8 cellular contexts compared by ENCODE assay signal in the genomic region with DNA sequence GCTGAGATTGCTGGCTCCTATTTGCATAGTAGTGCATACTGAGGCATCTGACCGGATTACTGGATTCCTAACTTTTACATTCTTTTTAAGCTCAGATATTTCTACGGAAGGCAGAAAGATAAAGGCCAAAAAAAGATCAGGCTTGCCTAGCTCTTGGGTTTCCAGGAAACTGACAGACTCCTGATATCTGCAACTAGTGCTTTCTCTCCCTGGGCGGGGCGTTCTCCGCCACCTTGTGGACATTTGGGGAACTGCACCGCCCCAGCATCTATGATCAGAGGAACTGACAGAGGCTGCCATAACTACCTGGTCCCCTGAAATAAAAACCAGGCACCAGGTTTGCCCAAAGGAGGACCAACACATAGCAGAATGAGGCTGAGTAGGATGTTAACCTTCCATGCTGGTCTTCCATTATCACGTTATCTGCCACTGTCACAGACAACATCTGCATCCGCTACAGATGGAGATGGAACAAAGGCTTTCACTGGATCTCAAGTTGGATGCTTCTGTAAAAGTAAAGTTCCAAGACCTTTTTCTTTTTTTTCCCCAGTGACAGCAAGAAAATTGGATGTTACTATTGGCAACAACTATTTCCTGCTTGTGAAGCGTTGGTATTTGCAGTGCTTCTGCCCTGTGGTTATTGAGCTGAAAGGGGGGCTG. TPM values are rescaled to one million over a fixed set of nuclear protein-coding genes. Genes with fewer than 3 reads are reported as not detected.
DNase-seq lines count a peak whose midpoint lies in the region; ATAC-seq and TF ChIP-seq lines count a peak whose summit lies in the region.

No MANE protein-coding gene starts in this region.

- peaks cover 18% of the 10 kb centered on the region for H3K36me3 Mint-ChIP-seq in Calu3 (ENCODE audit: insufficient read depth, unreplicated experiment)
- H3K36me3 Mint-ChIP-seq in activated T-cell treated with anti-CD3 and anti-CD28 coated beads, Interleukin-2, amount 50 U/mL, for 72 hours (ENCODE audit: insufficient read depth in 2 of 2): no peaks in the 10 kb centered on the region

- no peak overlapping the region for H3K4me3 Mint-ChIP-seq in Calu3 (ENCODE audit: low read depth, unreplicated experiment)
- H3K4me3 Mint-ChIP-seq in activated T-cell treated with anti-CD3 and anti-CD28 coated beads, Interleukin-2, amount 50 U/mL, for 72 hours: no peak overlapping the region

- H3K27me3 Mint-ChIP-seq in Calu3 (ENCODE audit: unreplicated experiment): no peaks in the 10 kb centered on the region
- H3K27me3 Mint-ChIP-seq in activated T-cell treated with anti-CD3 and anti-CD28 coated beads, Interleukin-2, amount 50 U/mL, for 72 hours (ENCODE audit: low read depth): no peaks in the 10 kb centered on the region

- H3K4me1 ChIP-seq in Peyer's patch: peaks cover 0 to 6% (median 0%) of the 10 kb centered on the region in 4 donors
- H3K4me1 ChIP-seq in suprapubic skin: no peaks in the 10 kb centered on the region

- ATAC-seq in GM19397 (IDR thresholded peaks at IDR 0.05; ENCODE audit: unreplicated experiment) (peak; percentile 90), HG03457 (IDR thresholded peaks at IDR 0.05; ENCODE audit: unreplicated experiment) (peak; percentile 88)
- peak; percentile 79 to 89 for ATAC-seq in activated T-cell treated with anti-CD3 and anti-CD28 coated beads, Interleukin-2, amount 50 U/mL, for 72 hours (replicated peaks in 1 of 2)

- intact Hi-C loops in Calu3 (cut with micrococcal nuclease; ENCODE audit: unreplicated experiment): loop anchor here (1.0 to 2.0 kb wide), 3 partner anchors 32 to 128 kb away; a partner anchor contains a TSS

- no peak overlapping the region for H3K27ac Mint-ChIP-seq in Calu3 (ENCODE audit: unreplicated experiment)
- no peak overlapping the region for H3K27ac Mint-ChIP-seq in activated T-cell treated with anti-CD3 and anti-CD28 coated beads, Interleukin-2, amount 50 U/mL, for 72 hours

- H3K4me1 Mint-ChIP-seq in Calu3 (ENCODE audit: low read depth, unreplicated experiment): peaks cover 20% of the 10 kb centered on the region
- H3K4me1 Mint-ChIP-seq in activated T-cell treated with anti-CD3 and anti-CD28 coated beads, Interleukin-2, amount 50 U/mL, for 72 hours (ENCODE audit: low read depth): peaks cover 8% of the 10 kb centered on the region

- DNase-seq in Calu3 (peak; percentile 87), Peyer's patch (peak; percentile 61 to 93 (median 85)), fibroblast of pulmonary artery (ENCODE audit: low read depth) (peak; percentile 85), occipital lobe (lab: John Stamatoyannopoulos, UW) (peak; percentile 50), suprapubic skin (ENCODE audit: low spot score in 2 of 2) (peak; percentile 87 to 91)
- DNase-seq in activated T-cell treated with anti-CD3 and anti-CD28 coated beads, Interleukin-2, amount 50 U/mL, for 72 hours: peak; percentile 79 to 87

- TF ChIP-seq POLR2A in Peyer's patch (IDR thresholded peaks at IDR 0.05) (no peak), suprapubic skin (IDR thresholded peaks at IDR 0.05) (no peak)

- H3K27me3 ChIP-seq in Peyer's patch (no peaks in the 10 kb centered on the region), suprapubic skin (no peaks in the 10 kb centered on the region)

- H3K4me3 ChIP-seq in Peyer's patch (no peak overlapping the region), fibroblast of pulmonary artery (replicated peaks; ENCODE audit: low read depth, low read length) (no peak overlapping the region), suprapubic skin (no peak overlapping the region)

- CTCF ChIA-PET in Calu3 (lab: Charles Lee): interaction anchor here (0.6 to 2.1 kb wide), 8 partner anchors 15 to 128 kb away, joined by 3 to 23 read pairs (median 8); a partner anchor contains a TSS

- no peak overlapping the region for H3K27ac ChIP-seq in Peyer's patch
- H3K27ac ChIP-seq in suprapubic skin: no peak overlapping the region

- no peak for TF ChIP-seq EP300 in suprapubic skin (IDR thresholded peaks at IDR 0.05)

- H3K36me3 ChIP-seq in Peyer's patch: no peaks in the 10 kb centered on the region
- H3K36me3 ChIP-seq in suprapubic skin: no peaks in the 10 kb centered on the region

- no peaks in the 10 kb centered on the region for H3K9me3 Mint-ChIP-seq in Calu3 (ENCODE audit: low read depth, unreplicated experiment)
- H3K9me3 Mint-ChIP-seq in activated T-cell treated with anti-CD3 and anti-CD28 coated beads, Interleukin-2, amount 50 U/mL, for 72 hours: no peaks in the 10 kb centered on the region

- WGBS in suprapubic skin: 32% methylated on average over 7 of the region's 9 CpGs

- no peaks in the 10 kb centered on the region for H3K9me3 ChIP-seq in Peyer's patch
- H3K9me3 ChIP-seq in suprapubic skin: no peaks in the 10 kb centered on the region

- TF ChIP-seq CTCF in Calu3 (IDR thresholded peaks at IDR 0.05; ENCODE audit: unreplicated experiment): peak; percentile 94
- TF ChIP-seq CTCF in Peyer's patch (IDR thresholded peaks at IDR 0.05): peak; percentile 95 to 99 (median 98)
- TF ChIP-seq CTCF in fibroblast of pulmonary artery (IDR thresholded peaks at IDR 0.05; ENCODE audit: low read length, missing control alignments): no peak
- peak; percentile 97 to 99 for TF ChIP-seq CTCF in suprapubic skin (IDR thresholded peaks at IDR 0.05)

- no TSS peak for BruUV-seq in Calu3 (replicated peaks; lab: Mats Ljungman, UMichigan)

RNA-seq across cellular contexts. Expression of a gene that starts 33.3 kb away (rescaled TPM):
- total RNA-seq in Calu3 (2022) (52.8 and 76.5 TPM in 2 replicates), Peyer's patch (10 to 100 TPM; 14.7 to 40.6 (median 22.7) TPM), occipital lobe (4.7 TPM), suprapubic skin (1 to 10 TPM; 1.1 to 8.7 (median 5.7) TPM)
- total RNA-seq in activated T-cell treated with anti-CD3 and anti-CD28 coated beads, Interleukin-2, amount 50 U/mL, for 72 hours: 10 to 100 TPM in 1 of 2 donors, 1 to 10 TPM in 1; 6.2 to 13.1 TPM
